Comparison of ENCODE assay signal across 8 cellular contexts in the genomic region with DNA sequence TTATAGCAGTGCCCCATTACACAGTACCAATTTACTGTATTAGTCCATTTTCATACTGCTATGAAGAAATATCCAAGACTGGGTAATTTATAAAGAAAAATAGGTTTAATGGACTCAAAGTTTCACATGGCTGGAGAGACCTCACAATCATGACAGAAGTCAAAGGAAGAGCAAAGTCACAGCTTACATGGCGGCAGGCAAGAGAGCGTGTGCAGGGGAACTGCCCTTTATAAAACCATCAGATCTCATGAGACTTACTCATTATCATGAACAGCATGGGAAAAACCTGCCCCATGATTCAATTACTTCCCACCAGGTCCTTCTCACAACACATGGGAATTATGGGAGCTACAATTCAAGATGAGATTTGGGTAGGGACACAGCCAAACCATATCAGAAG. TPM values are rescaled to one million over a fixed set of nuclear protein-coding genes. Genes with fewer than 3 reads are reported as not detected.
"Had no signal": no experiment of that assay in that cellular context is flagged by ENCODE, and none has a peak within 500 bp of the region (broad histone marks: within the 10 kb centered on the region; RNA-seq: fewer than 3 reads in every experiment).

No MANE protein-coding gene starts in this region.

RNA-seq across cellular contexts. Expression of a gene that starts 50.1 kb away (rescaled TPM):
- total RNA-seq: PC-3; Peyer's patch; SJCRH30; SJSA1; SK-MEL-5; T-cell; T-helper 1 cell treated with Interleukin-12 subunit alpha and Interleukin-12 subunit beta and Interleukin-4 antibody, amounts not matched to agents 30 ng/mL and 1 ng/mL, for 36 hours had no signal
- polyA plus RNA-seq: SK-N-SH had no signal
